8 cellular contexts compared by ENCODE assay signal in genomic region chr11:2860636-2861035, GRCh38. TPM values are rescaled to one million over a fixed set of nuclear protein-coding genes. Genes with fewer than 3 reads are reported as not detected.
DNase-seq lines count a peak whose midpoint lies in the region; ATAC-seq and TF ChIP-seq lines count a peak whose summit lies in the region.
"Had no signal": no experiment of that assay in that cellular context is flagged by ENCODE, and none has a peak within 500 bp of the region (broad histone marks: within the 10 kb centered on the region; RNA-seq: fewer than 3 reads in every experiment).

No MANE protein-coding gene starts in this region.

- CTCF ChIA-PET in GM10248 (lab: Yijun Ruan, JAX): interaction anchor here (1.2 to 1.5 kb wide), 3 partner anchors 21 to 328 kb away, joined by 3 to 7 read pairs (median 4); no protein-coding TSS in a partner anchor
- CTCF ChIA-PET in activated CD8-positive, alpha-beta T cell treated with anti-CD3 and anti-CD28 coated beads, Interleukin-2, amount 10 ng/mL, durations not matched to agents 7 days and 5 days (lab: Charles Lee): interaction anchor here (1.0 to 1.2 kb wide), 2 partner anchors 31 to 328 kb away, joined by 3 read pairs; no protein-coding TSS in a partner anchor

- peaks cover 5% of the 10 kb centered on the region for H3K4me1 Mint-ChIP-seq in activated CD8-positive, alpha-beta T cell treated with anti-CD3 and anti-CD28 coated beads, Interleukin-2, amount 10 ng/mL, durations not matched to agents 7 days and 5 days (ENCODE audit: low read depth)
- peaks cover 0 to 4% (median 0%) of the 10 kb centered on the region in 4 donors for H3K4me1 Mint-ChIP-seq in naive thymus-derived CD8-positive, alpha-beta T cell

- H3K36me3 Mint-ChIP-seq in activated CD8-positive, alpha-beta T cell treated with anti-CD3 and anti-CD28 coated beads, Interleukin-2, amount 10 ng/mL, durations not matched to agents 7 days and 5 days (ENCODE audit: low read depth): no peaks in the 10 kb centered on the region
- H3K36me3 Mint-ChIP-seq in naive thymus-derived CD8-positive, alpha-beta T cell: no peaks in the 10 kb centered on the region
- H3K36me3 Mint-ChIP-seq: activated naive CD8-positive, alpha-beta T cell had no signal

- ATAC-seq in activated CD8-positive, alpha-beta T cell treated with anti-CD3 and anti-CD28 coated beads, Interleukin-2, amount 10 ng/mL, durations not matched to agents 7 days and 5 days: peak; percentile 42
- peak; percentile 25 to 36 for ATAC-seq in naive thymus-derived CD8-positive, alpha-beta T cell
- ATAC-seq in GM21360 (IDR thresholded peaks at IDR 0.05; ENCODE audit: unreplicated experiment): no peak
- ATAC-seq in GM19452 (IDR thresholded peaks at IDR 0.05; ENCODE audit: unreplicated experiment): no peak

- H3K9me3 Mint-ChIP-seq in activated CD8-positive, alpha-beta T cell treated with anti-CD3 and anti-CD28 coated beads, Interleukin-2, amount 10 ng/mL, durations not matched to agents 7 days and 5 days (ENCODE audit: insufficient read depth): no peaks in the 10 kb centered on the region
- H3K9me3 Mint-ChIP-seq in naive thymus-derived CD8-positive, alpha-beta T cell: no peaks in the 10 kb centered on the region

- no peak for TF ChIP-seq CTCF in GM10248 (IDR thresholded peaks at IDR 0.05; ENCODE audit: control extremely low read depth, extremely low read depth, low read depth, missing control alignments)

- H3K4me3 Mint-ChIP-seq in activated CD8-positive, alpha-beta T cell treated with anti-CD3 and anti-CD28 coated beads, Interleukin-2, amount 10 ng/mL, durations not matched to agents 7 days and 5 days: no peak overlapping the region
- H3K4me3 Mint-ChIP-seq in naive thymus-derived CD8-positive, alpha-beta T cell: peak overlapping the region in 1 of 10 donors; percentile 15
- H3K4me3 Mint-ChIP-seq: activated naive CD8-positive, alpha-beta T cell had no signal

- DNase-seq in GM10248 (ENCODE audit: extremely low spot score) (peak; percentile 64), HPDE6-E6E7 (ENCODE audit: extremely low spot score) (peak; percentile 22), NCI-H1930 (lab: John Stamatoyannopoulos, UW) (no peak)
- DNase-seq in activated CD8-positive, alpha-beta T cell treated with anti-CD3 and anti-CD28 coated beads, Interleukin-2, amount 10 ng/mL, durations not matched to agents 7 days and 5 days: peak; percentile 35
- DNase-seq in naive thymus-derived CD8-positive, alpha-beta T cell: no peak

- no peak overlapping the region for H3K27ac Mint-ChIP-seq in activated CD8-positive, alpha-beta T cell treated with anti-CD3 and anti-CD28 coated beads, Interleukin-2, amount 10 ng/mL, durations not matched to agents 7 days and 5 days
- no peak overlapping the region for H3K27ac Mint-ChIP-seq in naive thymus-derived CD8-positive, alpha-beta T cell
- H3K27ac Mint-ChIP-seq: activated naive CD8-positive, alpha-beta T cell had no signal

- POLR2A ChIA-PET in GM10248 (lab: Yijun Ruan, JAX): no interaction called here
- POLR2A ChIA-PET in activated CD8-positive, alpha-beta T cell treated with anti-CD3 and anti-CD28 coated beads, Interleukin-2, amount 10 ng/mL, durations not matched to agents 7 days and 5 days (lab: Charles Lee): no interaction called here
- POLR2A ChIA-PET in naive thymus-derived CD8-positive, alpha-beta T cell (lab: Charles Lee): no interaction called here

- H3K27me3 Mint-ChIP-seq in activated CD8-positive, alpha-beta T cell treated with anti-CD3 and anti-CD28 coated beads, Interleukin-2, amount 10 ng/mL, durations not matched to agents 7 days and 5 days (ENCODE audit: low read depth): peaks cover 29% of the 10 kb centered on the region
- peaks cover 5 to 42% (median 23%) of the 10 kb centered on the region in 5 donors for H3K27me3 Mint-ChIP-seq in naive thymus-derived CD8-positive, alpha-beta T cell

RNA-seq across cellular contexts. Expression of gene CDKN1C, which starts 24.9 kb away (rescaled TPM):
- total RNA-seq in activated CD8-positive, alpha-beta T cell treated with anti-CD3 and anti-CD28 coated beads, Interleukin-2, amount 10 ng/mL, durations not matched to agents 7 days and 5 days: under 1 TPM; 0.21 to 0.32 TPM
- 1 to 10 TPM; 3.6 to 4.4 TPM for total RNA-seq in naive thymus-derived CD8-positive, alpha-beta T cell
- polyA plus RNA-seq in naive thymus-derived CD8-positive, alpha-beta T cell: under 1 TPM in 2 of 3 donors, not detected in 1; 0.27 to 0.34 TPM

Comparison
In these comparisons a context has a peak if more than half of its experiments do, and no peak if none do; other contexts are left out.
1. DNase-seq: peak in GM10248 (single experiment), HPDE6-E6E7 (single experiment) and activated CD8-positive, alpha-beta T cell treated with anti-CD3 and anti-CD28 coated beads, Interleukin-2, amount 10 ng/mL, durations not matched to agents 7 days and 5 days (single experiment); none in naive thymus-derived CD8-positive, alpha-beta T cell (0 of 10) and NCI-H1930 (0 of 2).
2. ATAC-seq: peak in activated CD8-positive, alpha-beta T cell treated with anti-CD3 and anti-CD28 coated beads, Interleukin-2, amount 10 ng/mL, durations not matched to agents 7 days and 5 days (single experiment) and naive thymus-derived CD8-positive, alpha-beta T cell (2 of 2); none in GM21360 (single experiment) and GM19452 (single experiment).